Comparison of ENCODE assay signal across 8 cellular contexts in genomic region chr19:13952154-13953020, GRCh38. TPM values are rescaled to one million over a fixed set of nuclear protein-coding genes. Genes with fewer than 3 reads are reported as not detected.
DNase-seq lines count a peak whose midpoint lies in the region; ATAC-seq and TF ChIP-seq lines count a peak whose summit lies in the region.

Gene DCAF15 (plus strand): TSS chr19:13952509. CDS start chr19:13952513, 4 bp downstream.

- no peaks in the 10 kb centered on the region for H3K9me3 ChIP-seq in ovary
- no peaks in the 10 kb centered on the region for H3K9me3 ChIP-seq in thyroid gland

- TF ChIP-seq POLR2A in ovary (IDR thresholded peaks at IDR 0.05) (peak; percentile 37), thyroid gland (IDR thresholded peaks at IDR 0.05) (peak in 1 of 2 donors; percentile 60)

- H3K27ac Mint-ChIP-seq in activated naive CD8-positive, alpha-beta T cell treated with anti-CD3 and anti-CD28 coated beads, Interleukin-2, amount 50 U/mL, for 24 hours: peak within 1 kb of the TSS; percentile 91

- ATAC-seq in HG02763 (IDR thresholded peaks at IDR 0.05; ENCODE audit: unreplicated experiment): peak; percentile 97
- ATAC-seq in activated naive CD8-positive, alpha-beta T cell treated with anti-CD3 and anti-CD28 coated beads, Interleukin-2, amount 50 U/mL, for 24 hours: peak; percentile 99
- peak; percentile 99 for ATAC-seq in Right ventricle myocardium inferior

- H3K36me3 ChIP-seq in ovary: no peaks in the 10 kb centered on the region
- peaks cover 19 to 21% of the 10 kb centered on the region in 2 donors for H3K36me3 ChIP-seq in thyroid gland

- peak within 1 kb of the TSS; percentile 91 for H3K4me3 Mint-ChIP-seq in activated naive CD8-positive, alpha-beta T cell treated with anti-CD3 and anti-CD28 coated beads, Interleukin-2, amount 50 U/mL, for 24 hours

- H3K4me1 ChIP-seq in ovary (ENCODE audit: insufficient read depth) (peaks cover 4% of the 10 kb centered on the region), thyroid gland (peaks cover 14 to 15% of the 10 kb centered on the region in 2 donors)

- H3K4me3 ChIP-seq in GM12865 (ENCODE audit: low read depth, low read length) (peak within 1 kb of the TSS; percentile 74), ovary (peak within 1 kb of the TSS; percentile 90), thyroid gland (replicated peaks in 1 of 3) (peak within 1 kb of the TSS; percentile 51 to 71 (median 61))

- H3K27me3 ChIP-seq in ovary: no peaks in the 10 kb centered on the region
- H3K27me3 ChIP-seq in thyroid gland: no peaks in the 10 kb centered on the region

- DNase-seq in GM12865 (ENCODE audit: low read depth) (peak; percentile 100), NCI-H1417 treated with DMSO at 0.1 percent for 48 hours (lab: John Stamatoyannopoulos, UW) (peak; percentile 96), SW480 (ENCODE audit: low spot score) (peak; percentile 100), Right ventricle myocardium inferior (ENCODE audit: missing footprints) (peak; percentile 99), ovary (peak; percentile 99), thyroid gland (peak; percentile 99)
- peak; percentile 98 for DNase-seq in activated naive CD8-positive, alpha-beta T cell treated with anti-CD3 and anti-CD28 coated beads, Interleukin-2, amount 50 U/mL, for 24 hours

- H3K27ac ChIP-seq in ovary (no peak within 1 kb of the TSS), thyroid gland (peak within 1 kb of the TSS in 2 of 3 donors; percentile 56 to 81)

- intact Hi-C loops in Right ventricle myocardium inferior (cut with DNase I): loop anchor here (2.0 kb wide), 2 partner anchors 46 to 54 kb away; partner anchors contain the start of genes BRME1, CC2D1A and RFX1
- intact Hi-C loops in ovary (cut with DNase I): loop anchor here in 2 of 4 donors (5.0 kb wide), 2 partner anchors 55 to 955 kb away; partner anchors contain the start of genes NFIX (in 1 of the 2) and RFX1 (in 1 of the 2)
- intact Hi-C loops in thyroid gland (cut with DNase I): no loop called here

- TF ChIP-seq CTCF in GM12865 (IDR thresholded peaks at IDR 0.05; ENCODE audit: insufficient read depth, low read depth, low read length, missing control alignments): no peak
- TF ChIP-seq CTCF in ovary (IDR thresholded peaks at IDR 0.05): no peak
- no peak for TF ChIP-seq CTCF in thyroid gland (IDR thresholded peaks at IDR 0.05)

- TF ChIP-seq EP300 in ovary (IDR thresholded peaks at IDR 0.05): no peak

- H3K27me3 Mint-ChIP-seq in activated naive CD8-positive, alpha-beta T cell treated with anti-CD3 and anti-CD28 coated beads, Interleukin-2, amount 50 U/mL, for 24 hours: no peaks in the 10 kb centered on the region

- peaks cover 5% of the 10 kb centered on the region for H3K36me3 Mint-ChIP-seq in activated naive CD8-positive, alpha-beta T cell treated with anti-CD3 and anti-CD28 coated beads, Interleukin-2, amount 50 U/mL, for 24 hours (ENCODE audit: low read depth)

- H3K4me1 Mint-ChIP-seq in activated naive CD8-positive, alpha-beta T cell treated with anti-CD3 and anti-CD28 coated beads, Interleukin-2, amount 50 U/mL, for 24 hours: peaks cover 20% of the 10 kb centered on the region

- 1% methylated on average over 59 to 63 of the region's 68 CpGs for WGBS in ovary, 3 donors
- WGBS in thyroid gland, 2 donors: 2% methylated on average over 8 to 13 of the region's 68 CpGs

- no peaks in the 10 kb centered on the region for H3K9me3 Mint-ChIP-seq in activated naive CD8-positive, alpha-beta T cell treated with anti-CD3 and anti-CD28 coated beads, Interleukin-2, amount 50 U/mL, for 24 hours

RNA-seq across cellular contexts. Expression of gene DCAF15, which starts in this region (rescaled TPM):
- 18.0 TPM for total RNA-seq in Right ventricle myocardium inferior
- total RNA-seq in ovary: 10 to 100 TPM; 11.1 to 28.0 (median 23.4) TPM
- polyA plus RNA-seq in ovary: 10 to 100 TPM in 1 of 2 donors, 1 to 10 TPM in 1; 5.0 to 29.1 TPM
- total RNA-seq in thyroid gland: 10 to 100 TPM in 3 of 4 donors, 1 to 10 TPM in 1; 9.5 to 19.6 (median 11.6) TPM

Comparison
In these comparisons a context has a peak if more than half of its experiments do, and no peak if none do; other contexts are left out.
1. H3K27ac ChIP-seq: peak in thyroid gland (2 of 3); none in ovary (0 of 2).
2. Peak in every context shown above with its lines, with median percentiles within 50 percentile points of each other: DNase-seq, H3K4me3 ChIP-seq and ATAC-seq.